In genomic region chr18:24792164-24792563, GRCh38 we compare ENCODE assay signal across 19 cellular contexts.
A peak's percentile ranks its signal among the peaks of the same experiment; 100 is the strongest.
DNase-seq lines count a peak whose midpoint lies in the region; ATAC-seq, FAIRE-seq and TF ChIP-seq lines count a peak whose summit lies in the region.
"Had no signal": no experiment of that assay in that cellular context is flagged by ENCODE, and none has a peak within 500 bp of the region (broad histone marks: within the 10 kb centered on the region; RNA-seq: fewer than 3 reads in every experiment).

No MANE protein-coding gene starts in this region.

- in situ Hi-C loops in IMR-90 (cut with MboI; ENCODE audit: low sequenced_read_pairs): no loop called here

- no peak for FAIRE-seq in urothelium cell line (lab: Jason Lieb, UNC)
- FAIRE-seq: A549, islet of Langerhans had no signal

- no TSS peak for BruUV-seq in IMR-90 (replicated peaks; lab: Mats Ljungman, UMichigan)

- no peak overlapping the region for H2AK9ac ChIP-seq in IMR-90 (replicated peaks; ENCODE audit: low read depth, low read length, poor library complexity)

- peak overlapping the region; percentile 53; the same call in 1 of the 2 replicates for H2BK20ac ChIP-seq in IMR-90 (ENCODE audit: low read depth, low read length)

- 0 out of 2 replicates have a peak overlapping the region, but pooled peaks have one; percentile 0 for H3K56ac ChIP-seq in IMR-90 (ENCODE audit: extremely low read depth, insufficient read depth, low read length)

- dilution Hi-C loops in IMR-90 (cut with HindIII; ENCODE audit: low sequenced_read_pairs, unreplicated experiment): no loop called here

- H3K4me1 ChIP-seq in IMR-90 (ENCODE audit: control insufficient read depth, insufficient read depth, low read length) (peaks cover 7% of the 10 kb centered on the region), mesodermal cell (ENCODE audit: control insufficient read depth, insufficient read depth, low read length, poor library complexity, severe bottlenecking) (peaks cover 7% of the 10 kb centered on the region), esophagus squamous epithelium (no peaks in the 10 kb centered on the region)
- H3K4me1 ChIP-seq: A549, right atrium auricular region had no signal

- TF ChIP-seq POLR2A in IMR-90 (IDR thresholded peaks at IDR 0.05; ENCODE audit: low read depth, low read length) (no peak), esophagus squamous epithelium (IDR thresholded peaks at IDR 0.05) (no peak)

- peak overlapping the region; percentile 59 for H3K4ac ChIP-seq in IMR-90 (ENCODE audit: low read depth, low read length)

- ATAC-seq in IMR-90 (ENCODE audit: low read depth) (peak; percentile 94), omental fat pad (ENCODE audit: low FRiP score) (no peak)
- ATAC-seq: A549; stimulated activated effector memory CD8-positive, alpha-beta T cell treated with anti-CD3 and anti-CD28 coated beads, Interleukin-12 subunit alpha, Interleukin-12 subunit beta, amount 100 ng/mL, for 72 hours had no signal

- no peak overlapping the region for H2AK5ac ChIP-seq in IMR-90 (ENCODE audit: low read depth, low read length)

- H3K23ac ChIP-seq in IMR-90 (ENCODE audit: low read depth, low read length): peak overlapping the region; percentile 44; the same call in 1 of the 2 replicates

- H4K91ac ChIP-seq in IMR-90 (ENCODE audit: insufficient read depth, low read depth, low read length): peak overlapping the region; percentile 48

- no peak overlapping the region; the same call in 1 of the 2 replicates for H3K4me2 ChIP-seq in IMR-90 (ENCODE audit: low read depth, low read length)
- H3K4me2 ChIP-seq: A549 had no signal

- H4K20me1 ChIP-seq in IMR-90 (ENCODE audit: insufficient read depth, low read length): no peaks in the 10 kb centered on the region

- peak overlapping the region; percentile 36 for H2AFZ ChIP-seq in IMR-90 (replicated peaks; ENCODE audit: low read length, poor library complexity)

- no peak for TF ChIP-seq RAD21 in IMR-90 (IDR thresholded peaks at IDR 0.05; ENCODE audit: low read length)

- H3K36me3 ChIP-seq in IMR-90 (ENCODE audit: control insufficient read depth, insufficient read depth, low read length) (no peaks in the 10 kb centered on the region), mesodermal cell (ENCODE audit: control insufficient read depth, insufficient read depth, low read length) (no peaks in the 10 kb centered on the region), esophagus squamous epithelium (no peaks in the 10 kb centered on the region)
- H3K36me3 ChIP-seq: right atrium auricular region had no signal

- CTCF ChIA-PET in IMR-90 (lab: Yijun Ruan, JAX): no interaction called here

- H3K4me3 ChIP-seq in IMR-90 (ENCODE audit: insufficient read depth, low read depth, low read length) (no peak overlapping the region), mesodermal cell (ENCODE audit: extremely low read depth, insufficient read depth, low read length, poor library complexity, severe bottlenecking) (no peak overlapping the region), esophagus squamous epithelium (no peak overlapping the region)
- H3K4me3 ChIP-seq: A549, right atrium auricular region had no signal

- no peaks in the 10 kb centered on the region for H3K9me3 ChIP-seq in IMR-90 (ENCODE audit: control insufficient read depth, insufficient read depth, low read length)
- H3K9me3 ChIP-seq in mesodermal cell (ENCODE audit: control insufficient read depth, low read length): no peaks in the 10 kb centered on the region
- no peaks in the 10 kb centered on the region for H3K9me3 ChIP-seq in esophagus squamous epithelium
- H3K9me3 ChIP-seq: A549 had no signal

- POLR2A ChIA-PET in IMR-90 (lab: Charles Lee; ENCODE audit: unreplicated experiment): no interaction called here

- peak overlapping the region in 1 of 2 experiments; percentile 14; a peak in 1 of 4 replicates for H4K8ac ChIP-seq in IMR-90 (ENCODE audit: low read depth in 2 of 2, low read length in 2 of 2)

- H4K5ac ChIP-seq in IMR-90 (ENCODE audit: low read depth, low read length): peak overlapping the region; percentile 9

- DNase-seq in AG08395 (ENCODE audit: low spot score): peak; percentile 59
- peak; percentile 48 for DNase-seq in IMR-90
- peak; percentile 52 for DNase-seq in ecto neural progenitor cell (ENCODE audit: low spot score)
- no peak for DNase-seq in esophagus squamous epithelium (lab: John Stamatoyannopoulos, UW)
- no peak for DNase-seq in omental fat pad (ENCODE audit: low spot score)
- DNase-seq in urothelium cell line (ENCODE audit: low spot score): no peak
- no peak for DNase-seq in SHP77 (lab: John Stamatoyannopoulos, UW)
- DNase-seq: activated CD4-positive, alpha-beta memory T cell treated with anti-CD3 and anti-CD28 coated beads for 36 hours; activated T-cell treated with anti-CD3 and anti-CD28 coated beads, Interleukin-2, amount 50 U/mL, for 24 hours; DMS53; NCI-H1694 treated with DMSO at 0.1 percent for 48 hours; NCI-H510A; nucleus accumbens; T-helper 1 cell had no signal

- peaks cover 4% of the 10 kb centered on the region; the same call in 1 of the 2 replicates for H3K9me1 ChIP-seq in IMR-90 (ENCODE audit: insufficient read depth, low read length)

- H2BK5ac ChIP-seq in IMR-90 (ENCODE audit: low read depth, low read length, poor library complexity, severe bottlenecking): no peak overlapping the region

- intact Hi-C loops in IMR-90 (cut with micrococcal nuclease): loop anchor here (5.0 kb wide), 1 partner anchor 75 kb away; no protein-coding TSS in a partner anchor
- intact Hi-C loops in esophagus squamous epithelium (cut with DNase I): no loop called here

- H3K9ac ChIP-seq in IMR-90 (ENCODE audit: low read depth, low read length): no peak overlapping the region

- TF ChIP-seq CTCF in IMR-90 (conservative IDR thresholded peaks at IDR 0.05; ENCODE audit: low read depth, low read length) (no peak), esophagus squamous epithelium (IDR thresholded peaks at IDR 0.05) (no peak), omental fat pad (IDR thresholded peaks at IDR 0.05) (no peak)

- H3K27me3 ChIP-seq in IMR-90 (ENCODE audit: control insufficient read depth, insufficient read depth, low read length) (no peaks in the 10 kb centered on the region), esophagus squamous epithelium (no peaks in the 10 kb centered on the region)
- H3K27me3 ChIP-seq: right atrium auricular region had no signal

- whole genome bisulfite sequencing in IMR-90 (ENCODE audit: extremely low coverage in 2 of 2, insufficient read length in 1 of 2), 2 experiments: no CpG with 5 or more reads among the region's 2 CpGs
- WGBS in mesodermal cell (ENCODE audit: insufficient coverage in 2 of 2), 2 experiments: 33 to 38% methylated on average over 2 of the region's 2 CpGs
- WGBS in esophagus squamous epithelium, 2 donors: 32 to 45% methylated on average over 2 of the region's 2 CpGs

- H2BK15ac ChIP-seq in IMR-90 (ENCODE audit: low read depth, low read length): no peak overlapping the region

- H3K18ac ChIP-seq in IMR-90 (ENCODE audit: low read depth, low read length): peak overlapping the region; percentile 25; the same call in 1 of the 2 replicates

- H3K27ac ChIP-seq in IMR-90 (ENCODE audit: insufficient read depth, low read length): peak overlapping the region; percentile 4; the same call in 1 of the 2 replicates
- peak overlapping the region; percentile 63 for H3K27ac ChIP-seq in mesodermal cell (ENCODE audit: low read depth, low read length, severe bottlenecking)
- H3K27ac ChIP-seq in esophagus squamous epithelium: no peak overlapping the region
- H3K27ac ChIP-seq: A549, right atrium auricular region had no signal

- H3K14ac ChIP-seq in IMR-90 (replicated peaks; ENCODE audit: low read depth, low read length): peak overlapping the region; percentile 42

- peak overlapping the region; percentile 50 for H2BK120ac ChIP-seq in IMR-90 (ENCODE audit: low read depth, low read length)

- no peaks in the 10 kb centered on the region for H3K79me1 ChIP-seq in IMR-90 (ENCODE audit: low read depth in 1 of 2, low read length in 2 of 2)

TF ChIP-seq in IMR-90, 13 proteins besides CTCF, POLR2A, EP300 and RAD21:
- TF ChIP-seq USF2 (IDR thresholded peaks at IDR 0.05; ENCODE audit: low read depth, low read length): peak; percentile 34; the same call in 1 of the 2 replicates
- no peak for TF ChIP-seq BHLHE40 (IDR thresholded peaks at IDR 0.05; ENCODE audit: low read depth, low read length)
- no peak for TF ChIP-seq RFX5 (IDR thresholded peaks at IDR 0.05; ENCODE audit: low read depth, low read length)
- no peak for TF ChIP-seq CHD1 (IDR thresholded peaks at IDR 0.05; ENCODE audit: low read depth, low read length)
- no peak for TF ChIP-seq SMC3 (IDR thresholded peaks at IDR 0.05; ENCODE audit: low read depth, low read length)
- no peak for TF ChIP-seq CEBPB (IDR thresholded peaks at IDR 0.05; ENCODE audit: low read depth, low read length)
- TF ChIP-seq MAZ (IDR thresholded peaks at IDR 0.05; ENCODE audit: borderline replicate concordance, low read depth, low read length): no peak
- TF ChIP-seq FOS (IDR thresholded peaks at IDR 0.05; ENCODE audit: low read depth, low read length): no peak

Comparison
In these comparisons a context has a peak if more than half of its experiments do, and no peak if none do; other contexts are left out.
1. DNase-seq: peak in AG08395 (single experiment), IMR-90 (single experiment) and ecto neural progenitor cell (single experiment); none in esophagus squamous epithelium (single experiment), omental fat pad (single experiment), urothelium cell line (single experiment) and SHP77 (0 of 2).
2. H3K27ac ChIP-seq: peak in IMR-90 (single experiment) and mesodermal cell (single experiment); none in esophagus squamous epithelium (0 of 4).